8 cellular contexts compared by ENCODE assay signal in the genomic region with DNA sequence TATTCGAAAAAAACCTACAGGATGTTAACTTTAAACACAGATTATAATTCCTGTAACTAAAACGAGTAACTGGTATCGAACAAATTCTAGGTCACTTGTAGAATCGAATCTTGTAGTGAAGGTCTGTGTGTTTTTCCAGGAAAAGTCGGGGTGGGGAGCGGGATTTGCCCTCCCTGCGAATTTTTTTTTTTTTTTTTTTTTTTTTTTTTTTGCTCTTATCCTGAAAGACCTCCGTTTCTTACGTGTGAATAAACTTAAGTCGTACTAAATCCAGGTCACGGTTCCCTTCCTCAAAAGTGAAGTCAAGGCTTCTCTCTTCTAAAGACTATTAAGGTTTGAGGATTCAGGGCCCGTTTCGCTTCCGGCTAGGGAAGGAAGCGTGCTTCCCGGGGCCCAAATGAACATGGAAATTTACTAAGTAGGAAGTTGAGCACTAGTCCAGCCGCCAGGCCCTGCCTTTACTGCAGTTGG. TPM values are rescaled to one million over a fixed set of nuclear protein-coding genes. Genes with fewer than 3 reads are reported as not detected.
A peak's percentile ranks its signal among the peaks of the same experiment; 100 is the strongest.
DNase-seq lines count a peak whose midpoint lies in the region; ATAC-seq, FAIRE-seq and TF ChIP-seq lines count a peak whose summit lies in the region.

No MANE protein-coding gene starts in this region.

- no peaks in the 10 kb centered on the region for H3K9me3 Mint-ChIP-seq in CD4-positive, alpha-beta memory T cell
- H3K9me3 Mint-ChIP-seq in activated naive CD8-positive, alpha-beta T cell treated with anti-CD3 and anti-CD28 coated beads, Interleukin-2, amount 50 U/mL, for 24 hours = no peaks in the 10 kb centered on the region

- intact Hi-C loops in CD4-positive, alpha-beta memory T cell (cut with micrococcal nuclease) = loop anchor here (2.0 to 10.0 kb wide), 3 partner anchors 49 to 983 kb away; partner anchors contain the start of gene SATB1

- H3K36me3 ChIP-seq in CD4-positive, alpha-beta memory T cell (ENCODE audit: insufficient read depth, low read length) = no peaks in the 10 kb centered on the region
- no peaks in the 10 kb centered on the region for H3K36me3 ChIP-seq in kidney epithelial cell (ENCODE audit: control insufficient read depth, insufficient read depth, low read length)
- no peaks in the 10 kb centered on the region for H3K36me3 ChIP-seq in suprapubic skin

- ATAC-seq in activated naive CD8-positive, alpha-beta T cell treated with anti-CD3 and anti-CD28 coated beads, Interleukin-2, amount 50 U/mL, for 24 hours = no peak

- H3K4me1 Mint-ChIP-seq in CD4-positive, alpha-beta memory T cell = peaks cover 30 to 55% (median 42%) of the 10 kb centered on the region in 4 donors
- H3K4me1 Mint-ChIP-seq in activated naive CD8-positive, alpha-beta T cell treated with anti-CD3 and anti-CD28 coated beads, Interleukin-2, amount 50 U/mL, for 24 hours = peaks cover 52% of the 10 kb centered on the region

- no peak for FAIRE-seq in GM12892 (lab: Jason Lieb, UNC)

- H3K4me3 Mint-ChIP-seq in CD4-positive, alpha-beta memory T cell = peak overlapping the region; percentile 88 to 94 (median 92)
- H3K4me3 Mint-ChIP-seq in activated naive CD8-positive, alpha-beta T cell treated with anti-CD3 and anti-CD28 coated beads, Interleukin-2, amount 50 U/mL, for 24 hours = peak overlapping the region; percentile 90

- TF ChIP-seq CTCF in kidney epithelial cell (IDR thresholded peaks at IDR 0.05; ENCODE audit: insufficient read depth, low read length, poor library complexity, severe bottlenecking) = no peak
- TF ChIP-seq CTCF in suprapubic skin (IDR thresholded peaks at IDR 0.05) = no peak

- peak overlapping the region; percentile 85 to 93 (median 89) for H3K27ac Mint-ChIP-seq in CD4-positive, alpha-beta memory T cell
- peak overlapping the region; percentile 94 for H3K27ac Mint-ChIP-seq in activated naive CD8-positive, alpha-beta T cell treated with anti-CD3 and anti-CD28 coated beads, Interleukin-2, amount 50 U/mL, for 24 hours

- CTCF ChIA-PET in CD4-positive, alpha-beta memory T cell (lab: Charles Lee; ENCODE audit: partially characterized antibody) = no interaction called here

- peak overlapping the region; percentile 30 to 81 for H3K4me3 ChIP-seq in CD4-positive, alpha-beta memory T cell (ENCODE audit: low read length in 2 of 2)
- H3K4me3 ChIP-seq in kidney epithelial cell (ENCODE audit: low read depth, low read length) (peak overlapping the region; percentile 60), suprapubic skin (peak overlapping the region; percentile 95)

- TF ChIP-seq POLR2A in suprapubic skin (IDR thresholded peaks at IDR 0.05) (no peak), GM12892 (IDR thresholded peaks at IDR 0.05; ENCODE audit: low read depth, low read length) (no peak)

- H3K27ac ChIP-seq in CD4-positive, alpha-beta memory T cell (ENCODE audit: low read depth, low read length) = peak overlapping the region; percentile 54
- peak overlapping the region; percentile 99 for H3K27ac ChIP-seq in suprapubic skin

- H3K27me3 ChIP-seq in CD4-positive, alpha-beta memory T cell (ENCODE audit: insufficient read depth, low read length) = no peaks in the 10 kb centered on the region
- H3K27me3 ChIP-seq in kidney epithelial cell (ENCODE audit: control insufficient read depth, insufficient read depth, low read length) (no peaks in the 10 kb centered on the region), suprapubic skin (no peaks in the 10 kb centered on the region)

- no peak for TF ChIP-seq EP300 in suprapubic skin (IDR thresholded peaks at IDR 0.05)

- POLR2A ChIA-PET in CD4-positive, alpha-beta memory T cell (lab: Charles Lee; ENCODE audit: partially characterized antibody) = interaction anchor here (0.6 to 2.1 kb wide), 9 partner anchors 8 to 899 kb away, joined by 3 to 20 read pairs (median 3); no protein-coding TSS in a partner anchor

- 1% methylated on average over 17 of the region's 17 CpGs for WGBS in suprapubic skin

- H3K36me3 Mint-ChIP-seq in CD4-positive, alpha-beta memory T cell = peaks cover 0 to 7% of the 10 kb centered on the region in 2 donors
- H3K36me3 Mint-ChIP-seq in activated naive CD8-positive, alpha-beta T cell treated with anti-CD3 and anti-CD28 coated beads, Interleukin-2, amount 50 U/mL, for 24 hours (ENCODE audit: low read depth) = peaks cover 11% of the 10 kb centered on the region

- no peak for DNase-seq in CD4-positive, alpha-beta memory T cell
- DNase-seq in KG1 (lab: John Stamatoyannopoulos, UW) = peak; percentile 54
- DNase-seq in activated naive CD8-positive, alpha-beta T cell treated with anti-CD3 and anti-CD28 coated beads, Interleukin-2, amount 50 U/mL, for 24 hours = no peak
- no peak for DNase-seq in kidney epithelial cell (ENCODE audit: low read depth)
- DNase-seq in suprapubic skin (ENCODE audit: low spot score in 2 of 2) = no peak
- no peak for DNase-seq in NCI-H146 treated with DMSO at 0.1 percent for 48 hours (lab: John Stamatoyannopoulos, UW; ENCODE audit: unreplicated experiment)
- DNase-seq in GM12892 (ENCODE audit: insufficient read length) = no peak
- no peak for DNase-seq in NCI-H2227 (lab: John Stamatoyannopoulos, UW; ENCODE audit: unreplicated experiment)

- H3K27me3 Mint-ChIP-seq in CD4-positive, alpha-beta memory T cell = no peaks in the 10 kb centered on the region
- no peaks in the 10 kb centered on the region for H3K27me3 Mint-ChIP-seq in activated naive CD8-positive, alpha-beta T cell treated with anti-CD3 and anti-CD28 coated beads, Interleukin-2, amount 50 U/mL, for 24 hours

- H3K9me3 ChIP-seq in CD4-positive, alpha-beta memory T cell (ENCODE audit: control insufficient read depth in 1 of 2, low read length in 2 of 2) = no peaks in the 10 kb centered on the region
- no peaks in the 10 kb centered on the region for H3K9me3 ChIP-seq in suprapubic skin

- peaks cover 41% of the 10 kb centered on the region for H3K4me1 ChIP-seq in CD4-positive, alpha-beta memory T cell (ENCODE audit: insufficient read depth, low read length)
- H3K4me1 ChIP-seq in suprapubic skin = peaks cover 38% of the 10 kb centered on the region

RNA-seq across cellular contexts. Expression of gene TBC1D5, which starts 0.8 kb away (rescaled TPM):
- 10 to 100 TPM; 46.6 to 52.2 TPM for total RNA-seq in CD4-positive, alpha-beta memory T cell
- polyA plus RNA-seq in CD4-positive, alpha-beta memory T cell = 10 to 100 TPM; 21.2 to 40.1 TPM
- total RNA-seq in kidney epithelial cell (90.2 and 100 TPM in 2 replicates), suprapubic skin (10 to 100 TPM; 66.4 to 98.5 (median 79.9) TPM)
- polyA plus RNA-seq in GM12892 (2012; ENCODE audit: missing spikeins) = 29.0 TPM
